In the genomic region with DNA sequence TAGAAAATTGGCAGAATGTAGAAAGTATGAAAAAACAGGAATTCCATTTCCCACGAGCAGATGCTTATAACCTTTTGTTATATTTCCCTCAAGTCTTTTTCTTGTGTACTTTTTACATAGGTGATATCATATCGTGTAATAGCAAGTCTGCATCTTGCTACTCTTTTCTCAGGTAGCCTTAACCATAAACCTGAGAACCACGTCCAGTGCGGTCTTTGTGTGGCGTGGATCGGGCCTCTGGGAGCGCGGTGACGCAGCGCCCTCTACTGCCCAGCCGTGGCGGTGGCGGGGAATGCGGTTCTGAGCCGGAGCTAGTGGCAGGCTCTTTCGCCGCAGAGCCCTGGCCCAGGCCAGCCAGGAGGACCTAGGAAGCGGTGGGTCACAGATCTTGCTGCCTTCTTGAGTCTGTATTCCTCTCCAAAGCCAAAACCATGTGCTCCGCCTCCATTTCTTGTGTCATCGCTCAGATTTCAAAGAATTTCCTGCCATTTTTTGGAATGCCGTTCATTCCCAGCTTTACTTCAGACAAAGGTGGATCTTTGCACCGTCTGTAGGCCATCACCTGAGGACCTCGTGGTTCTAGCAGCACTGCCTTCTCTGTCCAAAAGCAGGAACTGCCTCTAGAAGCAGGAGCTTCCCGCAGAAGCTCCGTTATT, we compare ENCODE assay signal across 8 cellular contexts.
A peak's percentile ranks its signal among the peaks of the same experiment; 100 is the strongest.
DNase-seq lines count a peak whose midpoint lies in the region; ATAC-seq and TF ChIP-seq lines count a peak whose summit lies in the region.

No MANE protein-coding gene starts in this region.

- H3K79me2 ChIP-seq in GM23338 (replicated peaks; ENCODE audit: insufficient read depth): no peaks in the 10 kb centered on the region

- peaks cover 19% of the 10 kb centered on the region for H3K4me1 Mint-ChIP-seq in GM23338
- H3K4me1 Mint-ChIP-seq in activated T-cell treated with anti-CD3 and anti-CD28 coated beads, Interleukin-2, amount 50 U/mL, for 72 hours (ENCODE audit: low read depth): peaks cover 83% of the 10 kb centered on the region
- peaks cover 17% of the 10 kb centered on the region for H3K4me1 Mint-ChIP-seq in neural crest cell
- peaks cover 98% of the 10 kb centered on the region for H3K4me1 Mint-ChIP-seq in stimulated activated naive CD8-positive, alpha-beta T cell treated with anti-CD3 and anti-CD28 coated beads, Interleukin-15, amount 100 ng/mL, for 72 hours

- peaks cover 10% of the 10 kb centered on the region for H3K4me1 ChIP-seq in GM23338 (ENCODE audit: insufficient read depth)

- DNase-seq in AG04450 (ENCODE audit: low read depth, low spot score): peak; percentile 10
- peak; percentile 80 for DNase-seq in GM23338 (ENCODE audit: low spot score)
- DNase-seq in activated T-cell treated with anti-CD3 and anti-CD28 coated beads, Interleukin-2, amount 50 U/mL, for 72 hours: peak; percentile 77 to 88
- DNase-seq in fibroblast of peridontal ligament (ENCODE audit: extremely low read depth): peak; percentile 59
- peak; percentile 93 for DNase-seq in neural crest cell (ENCODE audit: low read depth, low spot score)
- DNase-seq in stimulated activated naive CD8-positive, alpha-beta T cell treated with anti-CD3 and anti-CD28 coated beads, Interleukin-15, amount 100 ng/mL, for 72 hours: peak; percentile 79 to 84

- no peaks in the 10 kb centered on the region for H3K9me2 ChIP-seq in GM23338 (ENCODE audit: insufficient read depth)

- H3K27me3 ChIP-seq in AG04450 (ENCODE audit: control insufficient read depth, insufficient read depth, low read length) (no peaks in the 10 kb centered on the region), GM23338 (ENCODE audit: insufficient read depth) (no peaks in the 10 kb centered on the region)

- no peaks in the 10 kb centered on the region for H3K9me3 Mint-ChIP-seq in GM23338
- H3K9me3 Mint-ChIP-seq in activated T-cell treated with anti-CD3 and anti-CD28 coated beads, Interleukin-2, amount 50 U/mL, for 72 hours: no peaks in the 10 kb centered on the region
- H3K9me3 Mint-ChIP-seq in neural crest cell: no peaks in the 10 kb centered on the region
- no peaks in the 10 kb centered on the region for H3K9me3 Mint-ChIP-seq in stimulated activated naive CD8-positive, alpha-beta T cell treated with anti-CD3 and anti-CD28 coated beads, Interleukin-15, amount 100 ng/mL, for 72 hours

- TF ChIP-seq CTCF in AG04450 (IDR thresholded peaks at IDR 0.05; ENCODE audit: low read depth, low read length): peak; percentile 99
- TF ChIP-seq CTCF in GM23338 (conservative IDR thresholded peaks at IDR 0.05; ENCODE audit: low read depth in 2 of 2): peak; percentile 94 to 99
- TF ChIP-seq CTCF in neural crest cell (conservative IDR thresholded peaks at IDR 0.05): peak; percentile 99

- no peak overlapping the region for H3K4me2 ChIP-seq in GM23338

- no peaks in the 10 kb centered on the region for H3F3A ChIP-seq in GM23338 (replicated peaks; ENCODE audit: low read depth)

- peaks cover 17% of the 10 kb centered on the region for H3K27me3 Mint-ChIP-seq in GM23338 (ENCODE audit: insufficient read depth, low read depth, poor library complexity)
- peaks cover 17% of the 10 kb centered on the region for H3K27me3 Mint-ChIP-seq in activated T-cell treated with anti-CD3 and anti-CD28 coated beads, Interleukin-2, amount 50 U/mL, for 72 hours (ENCODE audit: low read depth)
- H3K27me3 Mint-ChIP-seq in neural crest cell (ENCODE audit: low read depth): no peaks in the 10 kb centered on the region
- no peaks in the 10 kb centered on the region for H3K27me3 Mint-ChIP-seq in stimulated activated naive CD8-positive, alpha-beta T cell treated with anti-CD3 and anti-CD28 coated beads, Interleukin-15, amount 100 ng/mL, for 72 hours

- H3K36me3 Mint-ChIP-seq in GM23338 (ENCODE audit: low read depth) (no peaks in the 10 kb centered on the region), neural crest cell (ENCODE audit: low read depth) (no peaks in the 10 kb centered on the region)
- H3K36me3 Mint-ChIP-seq in activated T-cell treated with anti-CD3 and anti-CD28 coated beads, Interleukin-2, amount 50 U/mL, for 72 hours (ENCODE audit: insufficient read depth in 2 of 2): peaks cover 0 to 3% of the 10 kb centered on the region in 2 donors

- H3K27ac ChIP-seq in AG04450 (ENCODE audit: low read depth, low read length) (no peak overlapping the region), GM23338 (ENCODE audit: low read depth) (no peak overlapping the region)

- no peaks in the 10 kb centered on the region for H3K36me3 ChIP-seq in GM23338 (ENCODE audit: insufficient read depth)

- CTCF ChIA-PET in AG04450 (lab: Charles Lee): interaction anchor here (0.6 to 5.6 kb wide), 42 partner anchors 9 to 1150 kb away, joined by 3 to 81 read pairs (median 4); a partner anchor contains a TSS

- ATAC-seq in GM23338 (peak; percentile 93), GM21390 (IDR thresholded peaks at IDR 0.05; ENCODE audit: unreplicated experiment) (no peak)
- peak; percentile 22 to 29 for ATAC-seq in activated T-cell treated with anti-CD3 and anti-CD28 coated beads, Interleukin-2, amount 50 U/mL, for 72 hours (replicated peaks in 1 of 2)
- ATAC-seq in stimulated activated naive CD8-positive, alpha-beta T cell treated with anti-CD3 and anti-CD28 coated beads, Interleukin-15, amount 100 ng/mL, for 72 hours: peak; percentile 27

- H3K4me3 Mint-ChIP-seq in GM23338 (no peak overlapping the region), neural crest cell (no peak overlapping the region)
- peak overlapping the region; percentile 53 to 77 for H3K4me3 Mint-ChIP-seq in activated T-cell treated with anti-CD3 and anti-CD28 coated beads, Interleukin-2, amount 50 U/mL, for 72 hours
- peak overlapping the region; percentile 57 to 60 for H3K4me3 Mint-ChIP-seq in stimulated activated naive CD8-positive, alpha-beta T cell treated with anti-CD3 and anti-CD28 coated beads, Interleukin-15, amount 100 ng/mL, for 72 hours

- no peaks in the 10 kb centered on the region for H4K20me1 ChIP-seq in GM23338 (replicated peaks; ENCODE audit: insufficient read depth)

- no peak overlapping the region for H3K27ac Mint-ChIP-seq in GM23338
- no peak overlapping the region for H3K27ac Mint-ChIP-seq in activated T-cell treated with anti-CD3 and anti-CD28 coated beads, Interleukin-2, amount 50 U/mL, for 72 hours
- peak overlapping the region; percentile 82 for H3K27ac Mint-ChIP-seq in neural crest cell (ENCODE audit: unreplicated experiment)
- peak overlapping the region; percentile 52 to 78 for H3K27ac Mint-ChIP-seq in stimulated activated naive CD8-positive, alpha-beta T cell treated with anti-CD3 and anti-CD28 coated beads, Interleukin-15, amount 100 ng/mL, for 72 hours

- H3K9me3 ChIP-seq in AG04450 (ENCODE audit: control insufficient read depth, insufficient read depth, low read length): no peaks in the 10 kb centered on the region; the same call in 1 of the 2 replicates

- POLR2A ChIA-PET in AG04450 (lab: Yijun Ruan, JAX): no interaction called here

- H2AFZ ChIP-seq in GM23338: peak overlapping the region; percentile 83; the same call in 1 of the 2 replicates

- no peak overlapping the region for H3K4me3 ChIP-seq in AG04450 (ENCODE audit: low read depth, low read length)
- no peak overlapping the region for H3K4me3 ChIP-seq in GM23338

TF ChIP-seq in GM23338, 12 proteins besides CTCF, POLR2A, EP300 and RAD21:
- TF ChIP-seq STAT1 (IDR thresholded peaks at IDR 0.05; ENCODE audit: unreplicated experiment) (no peak), POLR2AphosphoS5 (IDR thresholded peaks at IDR 0.05; ENCODE audit: low read depth) (no peak)

TF ChIP-seq in PFSK-1, 5 proteins besides CTCF, POLR2A, EP300 and RAD21:
- TF ChIP-seq FOXP2 (optimal IDR thresholded peaks at IDR 0.05; ENCODE audit: borderline replicate concordance, extremely low read depth, extremely low read length, insufficient read depth): peak; percentile 78
- TF ChIP-seq TAF1 (IDR thresholded peaks at IDR 0.05; ENCODE audit: borderline replicate concordance, insufficient read depth, low read length): no peak
- no peak for TF ChIP-seq SIN3A (IDR thresholded peaks at IDR 0.05; ENCODE audit: borderline replicate concordance, insufficient read depth, low read length)

Comparison
In these comparisons a context has a peak if more than half of its experiments do, and no peak if none do; other contexts are left out.
1. DNase-seq: peak in every context shown above with its lines; median percentile 93 in neural crest cell; 82 in activated T-cell treated with anti-CD3 and anti-CD28 coated beads, Interleukin-2, amount 50 U/mL, for 72 hours; 82 in stimulated activated naive CD8-positive, alpha-beta T cell treated with anti-CD3 and anti-CD28 coated beads, Interleukin-15, amount 100 ng/mL, for 72 hours; 80 in GM23338; 59 in fibroblast of peridontal ligament; 10 in AG04450.
2. H3K27ac Mint-ChIP-seq: peak in neural crest cell (single experiment) and stimulated activated naive CD8-positive, alpha-beta T cell treated with anti-CD3 and anti-CD28 coated beads, Interleukin-15, amount 100 ng/mL, for 72 hours (2 of 2); none in GM23338 (single experiment) and activated T-cell treated with anti-CD3 and anti-CD28 coated beads, Interleukin-2, amount 50 U/mL, for 72 hours (single experiment).
3. H3K4me3 Mint-ChIP-seq: peak in activated T-cell treated with anti-CD3 and anti-CD28 coated beads, Interleukin-2, amount 50 U/mL, for 72 hours (2 of 2) and stimulated activated naive CD8-positive, alpha-beta T cell treated with anti-CD3 and anti-CD28 coated beads, Interleukin-15, amount 100 ng/mL, for 72 hours (2 of 2); none in GM23338 (single experiment) and neural crest cell (single experiment).
4. Peak in every context shown above with its lines, with median percentiles within 50 percentile points of each other: CTCF ChIP-seq.